21 cellular contexts compared by ENCODE assay signal in the genomic region with DNA sequence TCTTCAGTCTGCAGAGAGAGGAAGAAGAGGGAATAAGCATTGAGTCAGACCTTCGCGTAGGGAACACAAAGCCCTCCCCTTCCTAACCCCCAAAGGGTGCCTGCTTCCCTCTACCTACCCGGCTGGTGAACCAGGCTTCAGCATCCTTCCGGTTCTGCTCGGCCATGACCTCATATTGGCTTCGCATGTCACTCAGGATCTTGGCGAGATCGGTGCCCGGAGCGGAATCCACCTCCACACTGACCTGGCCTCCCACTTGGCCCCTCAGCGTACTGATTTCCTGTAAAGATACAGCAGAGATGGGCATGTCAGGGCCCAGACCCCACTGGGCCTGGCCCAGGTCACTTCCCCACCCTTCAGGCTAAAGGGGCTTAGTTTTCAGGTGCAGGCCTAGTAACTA. TPM values are rescaled to one million over a fixed set of nuclear protein-coding genes. Genes with fewer than 3 reads are reported as not detected.
"Had no signal": no experiment of that assay in that cellular context is flagged by ENCODE, and none has a peak within 500 bp of the region (broad histone marks: within the 10 kb centered on the region; RNA-seq: fewer than 3 reads in every experiment).

No MANE protein-coding gene starts in this region.

- H3K9me3 Mint-ChIP-seq: activated CD4-positive, alpha-beta memory T cell treated with anti-CD3 and anti-CD28 coated beads for 36 hours; activated naive CD8-positive, alpha-beta T cell treated with anti-CD3 and anti-CD28 coated beads for 36 hours; stimulated activated effector memory CD8-positive, alpha-beta T cell treated with anti-CD3 and anti-CD28 coated beads, Interleukin-12 subunit alpha, Interleukin-12 subunit beta, amount 100 ng/mL, for 72 hours; T-helper 2 cell treated with Interferon-gamma antibody and Interleukin-4, amounts not matched to agents 5 μg/mL and 100 μg/mL, for 36 hours had no signal

- ATAC-seq: heart left ventricle; stimulated activated effector memory CD8-positive, alpha-beta T cell treated with anti-CD3 and anti-CD28 coated beads, Interleukin-12 subunit alpha, Interleukin-12 subunit beta, amount 100 ng/mL, for 72 hours had no signal

- H3K27ac Mint-ChIP-seq: activated CD4-positive, alpha-beta memory T cell treated with anti-CD3 and anti-CD28 coated beads for 36 hours; activated naive CD8-positive, alpha-beta T cell treated with anti-CD3 and anti-CD28 coated beads for 36 hours; stimulated activated effector memory CD8-positive, alpha-beta T cell treated with anti-CD3 and anti-CD28 coated beads, Interleukin-12 subunit alpha, Interleukin-12 subunit beta, amount 100 ng/mL, for 72 hours; T-helper 2 cell treated with Interferon-gamma antibody and Interleukin-4, amounts not matched to agents 5 μg/mL and 100 μg/mL, for 36 hours had no signal

- H3K4me3 Mint-ChIP-seq: activated CD4-positive, alpha-beta memory T cell treated with anti-CD3 and anti-CD28 coated beads for 36 hours; activated naive CD8-positive, alpha-beta T cell treated with anti-CD3 and anti-CD28 coated beads for 36 hours; stimulated activated effector memory CD8-positive, alpha-beta T cell treated with anti-CD3 and anti-CD28 coated beads, Interleukin-12 subunit alpha, Interleukin-12 subunit beta, amount 100 ng/mL, for 72 hours; T-helper 2 cell treated with Interferon-gamma antibody and Interleukin-4, amounts not matched to agents 5 μg/mL and 100 μg/mL, for 36 hours had no signal

- H3K27ac ChIP-seq: heart left ventricle, left ventricle myocardium inferior, parathyroid adenoma, skin epidermis had no signal

- H3K9ac ChIP-seq: parathyroid adenoma had no signal

- FAIRE-seq: endometrium, frontal cortex had no signal

- H2AFZ ChIP-seq: parathyroid adenoma had no signal

- H3K79me2 ChIP-seq: parathyroid adenoma had no signal

- H3K4me3 ChIP-seq: dorsolateral prefrontal cortex, heart left ventricle, left ventricle myocardium inferior, skin epidermis had no signal

- H3K36me3 ChIP-seq: heart left ventricle, left ventricle myocardium inferior had no signal

- DNase-seq: activated CD4-positive, alpha-beta memory T cell treated with anti-CD3 and anti-CD28 coated beads for 36 hours; activated CD4-positive, alpha-beta T cell treated with anti-CD3 and anti-CD28 coated beads for 1 hour; activated gamma-delta T cell; activated naive CD8-positive, alpha-beta T cell treated with anti-CD3 and anti-CD28 coated beads for 36 hours; activated T-cell treated with anti-CD3 and anti-CD28 coated beads, Interleukin-2, amount 50 U/mL, for 48 hours; dorsolateral prefrontal cortex; islet precursor cell; left ventricle myocardium inferior; retina; substantia nigra; SW 1271 had no signal

- H3K36me3 Mint-ChIP-seq: activated CD4-positive, alpha-beta memory T cell treated with anti-CD3 and anti-CD28 coated beads for 36 hours; activated naive CD8-positive, alpha-beta T cell treated with anti-CD3 and anti-CD28 coated beads for 36 hours; stimulated activated effector memory CD8-positive, alpha-beta T cell treated with anti-CD3 and anti-CD28 coated beads, Interleukin-12 subunit alpha, Interleukin-12 subunit beta, amount 100 ng/mL, for 72 hours had no signal

- H3K9me3 ChIP-seq: heart left ventricle, left ventricle myocardium inferior had no signal

RNA-seq across cellular contexts. Expression of gene KRT19, which starts 3.8 kb away (rescaled TPM):
- total RNA-seq: activated CD4-positive, alpha-beta memory T cell treated with anti-CD3 and anti-CD28 coated beads for 36 hours; activated naive CD8-positive, alpha-beta T cell treated with anti-CD3 and anti-CD28 coated beads for 36 hours; myocyte had no signal

RNA-seq across cellular contexts. Expression of gene KRT15, which starts 5.6 kb away (rescaled TPM):
- total RNA-seq: activated CD4-positive, alpha-beta memory T cell treated with anti-CD3 and anti-CD28 coated beads for 36 hours; activated naive CD8-positive, alpha-beta T cell treated with anti-CD3 and anti-CD28 coated beads for 36 hours; chondrocyte; frontal cortex; left ventricle myocardium inferior; mesenteric fat pad; myocyte had no signal

RNA-seq across cellular contexts. Expression of gene KRT13, which starts 18.8 kb away (rescaled TPM):
- total RNA-seq: activated CD4-positive, alpha-beta memory T cell treated with anti-CD3 and anti-CD28 coated beads for 36 hours; activated naive CD8-positive, alpha-beta T cell treated with anti-CD3 and anti-CD28 coated beads for 36 hours; chondrocyte; frontal cortex; left ventricle myocardium inferior; mesenteric fat pad; myocyte had no signal

RNA-seq across cellular contexts. Expression of gene KRT36, which starts 34.6 kb away (rescaled TPM):
- total RNA-seq: activated CD4-positive, alpha-beta memory T cell treated with anti-CD3 and anti-CD28 coated beads for 36 hours; activated naive CD8-positive, alpha-beta T cell treated with anti-CD3 and anti-CD28 coated beads for 36 hours; chondrocyte; dorsolateral prefrontal cortex; frontal cortex; heart left ventricle; left ventricle myocardium inferior; mesenteric fat pad; myocyte had no signal
- polyA plus RNA-seq: heart left ventricle had no signal

RNA-seq across cellular contexts. Expression of gene KRT35, which starts 43.3 kb away (rescaled TPM):
- total RNA-seq: activated CD4-positive, alpha-beta memory T cell treated with anti-CD3 and anti-CD28 coated beads for 36 hours; activated naive CD8-positive, alpha-beta T cell treated with anti-CD3 and anti-CD28 coated beads for 36 hours; chondrocyte; dorsolateral prefrontal cortex; frontal cortex; heart left ventricle; left ventricle myocardium inferior; mesenteric fat pad; myocyte had no signal
- polyA plus RNA-seq: heart left ventricle had no signal
